In the genomic region with DNA sequence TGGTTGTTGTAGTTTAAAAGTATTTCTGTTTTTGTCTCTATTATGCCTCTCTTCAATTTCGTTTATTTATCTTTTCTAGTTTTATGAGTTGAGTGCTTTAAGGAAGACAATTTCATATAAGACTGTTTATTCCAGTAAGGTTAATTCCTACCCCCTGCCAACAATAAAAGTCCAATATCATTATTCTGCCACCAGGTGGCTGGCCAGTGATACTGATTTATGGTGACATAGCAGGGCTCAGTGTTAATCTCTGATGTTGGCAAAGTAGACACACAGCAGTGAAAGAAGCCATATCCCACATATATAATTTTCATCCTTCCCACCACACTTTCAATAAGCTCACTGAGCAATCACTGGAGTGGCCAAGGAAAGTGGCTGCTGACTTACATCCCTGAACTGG, we compare ENCODE assay signal across 9 cellular contexts.
DNase-seq lines count a peak whose midpoint lies in the region; ATAC-seq, FAIRE-seq and TF ChIP-seq lines count a peak whose summit lies in the region.
"Had no signal": no experiment of that assay in that cellular context is flagged by ENCODE, and none has a peak within 500 bp of the region (broad histone marks: within the 10 kb centered on the region; RNA-seq: fewer than 3 reads in every experiment).

No MANE protein-coding gene starts in this region.

- no peak overlapping the region for H3K4ac ChIP-seq in H1 (replicated peaks; ENCODE audit: insufficient read length, low read depth, low read length)

- H4K8ac ChIP-seq in H1 (ENCODE audit: extremely low read depth, insufficient read depth, low read length) = no peak overlapping the region

- H3K4me1 ChIP-seq in H1 (replicated peaks in 1 of 4; ENCODE audit: control insufficient read depth in 3 of 4, insufficient read depth in 4 of 4, low read length in 3 of 4) (no peaks in the 10 kb centered on the region), neural progenitor cell (no peaks in the 10 kb centered on the region)

- H3K79me1 ChIP-seq in H1 (ENCODE audit: low read depth, low read length) = no peaks in the 10 kb centered on the region

- no peak overlapping the region for H3K9ac ChIP-seq in H1 (replicated peaks in 1 of 4; ENCODE audit: extremely low read depth in 1 of 4, low read depth in 3 of 4, low read length in 3 of 4)
- H3K9ac ChIP-seq in neural progenitor cell = no peak overlapping the region

- H3K36me3 Mint-ChIP-seq in neural progenitor cell = peaks cover 2% of the 10 kb centered on the region
- H3K36me3 Mint-ChIP-seq in effector memory CD8-positive, alpha-beta T cell (ENCODE audit: insufficient read depth) = no peaks in the 10 kb centered on the region

- CTCF ChIA-PET in H1 (lab: Charles Lee; ENCODE audit: partially characterized antibody) = interaction anchor here (2.0 kb wide), 1 partner anchor 25 kb away, joined by 5 read pairs; no protein-coding TSS in a partner anchor

- H3K4me3 Mint-ChIP-seq in neural progenitor cell = no peak overlapping the region
- no peak overlapping the region for H3K4me3 Mint-ChIP-seq in effector memory CD8-positive, alpha-beta T cell

- H3K4me3 ChIP-seq in MG63 = no peak overlapping the region
- H3K4me3 ChIP-seq in H1 (ENCODE audit: extremely low read depth in 1 of 4, insufficient read depth in 2 of 4, low read depth in 3 of 4, low read length in 4 of 4) = no peak overlapping the region
- H3K4me3 ChIP-seq in neural progenitor cell = no peak overlapping the region

- H3K56ac ChIP-seq in H1 (replicated peaks; ENCODE audit: insufficient read length, low read depth, low read length) = no peak overlapping the region

- H3K14ac ChIP-seq in H1 (ENCODE audit: insufficient read length) = no peak overlapping the region

- no peak overlapping the region for H2BK15ac ChIP-seq in H1 (ENCODE audit: low read length)

- no peak overlapping the region for H2AK5ac ChIP-seq in H1 (ENCODE audit: low read depth, low read length)

- H3K23ac ChIP-seq in H1 (ENCODE audit: insufficient read length) = no peak overlapping the region

- H2BK20ac ChIP-seq in H1 (ENCODE audit: low read length) = no peak overlapping the region

- no peak for FAIRE-seq in H1 (lab: Jason Lieb, UNC)

- peaks cover 21% of the 10 kb centered on the region for H3K9me3 Mint-ChIP-seq in neural progenitor cell
- H3K9me3 Mint-ChIP-seq in effector memory CD8-positive, alpha-beta T cell = no peaks in the 10 kb centered on the region

- no peak overlapping the region for H3K27ac Mint-ChIP-seq in neural progenitor cell
- H3K27ac Mint-ChIP-seq in effector memory CD8-positive, alpha-beta T cell = no peak overlapping the region

- no peak overlapping the region for H2BK12ac ChIP-seq in H1 (ENCODE audit: low read depth, low read length)

- no peak for TF ChIP-seq EP300 in H1 (IDR thresholded peaks at IDR 0.05; ENCODE audit: borderline replicate concordance in 1 of 2, low read depth in 2 of 2, low read length in 2 of 2)

- H2AFZ ChIP-seq in H1 (ENCODE audit: low read length) (no peak overlapping the region), neural progenitor cell (replicated peaks) (no peak overlapping the region)

- H3K4me2 ChIP-seq in H1 (ENCODE audit: insufficient read depth in 1 of 2, low read depth in 2 of 2, low read length in 2 of 2) = no peak overlapping the region
- no peak overlapping the region for H3K4me2 ChIP-seq in neural progenitor cell

- no peak overlapping the region for H3K18ac ChIP-seq in H1 (ENCODE audit: extremely low read depth, low read length)

- no peaks in the 10 kb centered on the region for H3K4me1 Mint-ChIP-seq in neural progenitor cell
- no peaks in the 10 kb centered on the region for H3K4me1 Mint-ChIP-seq in effector memory CD8-positive, alpha-beta T cell (ENCODE audit: low read depth in 2 of 2)

- ATAC-seq in GM19397 (IDR thresholded peaks at IDR 0.05; ENCODE audit: unreplicated experiment) (no peak), GM21526 (IDR thresholded peaks at IDR 0.05; ENCODE audit: low FRiP score, unreplicated experiment) (no peak)
- ATAC-seq in effector memory CD8-positive, alpha-beta T cell (replicated peaks) = no peak

- POLR2A ChIA-PET in H1 (lab: Charles Lee; ENCODE audit: partially characterized antibody) = no interaction called here

- no peak overlapping the region for H4K91ac ChIP-seq in H1 (replicated peaks; ENCODE audit: insufficient read length, low read length)

- H4K20me1 ChIP-seq in H1 (replicated peaks in 1 of 2; ENCODE audit: control insufficient read depth in 1 of 2, insufficient read depth in 2 of 2, low read length in 2 of 2) (no peaks in the 10 kb centered on the region), neural progenitor cell (ENCODE audit: low read depth) (no peaks in the 10 kb centered on the region)

- TF ChIP-seq CTCF in H1 (IDR thresholded peaks at IDR 0.05; ENCODE audit: control extremely low read depth in 1 of 3, insufficient read depth in 1 of 3, low read depth in 1 of 3, low read length in 3 of 3) (peak in 1 of 3 experiments; percentile 22; a peak in 1 of 4 replicates), neural progenitor cell (IDR thresholded peaks at IDR 0.05) (peak; percentile 36)

- H4K5ac ChIP-seq in H1 (ENCODE audit: insufficient read length, low read depth, low read length) = no peak overlapping the region

- no peak overlapping the region for H2BK120ac ChIP-seq in H1 (replicated peaks; ENCODE audit: low read depth, low read length)

- no peaks in the 10 kb centered on the region for H3F3A ChIP-seq in neural progenitor cell (ENCODE audit: low read depth)

- peak; percentile 32 to 46 for TF ChIP-seq RAD21 in H1 (IDR thresholded peaks at IDR 0.05 in 1 of 2, conservative IDR thresholded peaks at IDR 0.05 in 1 of 2; ENCODE audit: low read depth in 2 of 2, low read length in 2 of 2)

- H3K27ac ChIP-seq in H1 (ENCODE audit: low read depth, low read length) = no peak overlapping the region
- H3K27ac ChIP-seq in neural progenitor cell = no peak overlapping the region

- peaks cover 2% of the 10 kb centered on the region for H3K27me3 Mint-ChIP-seq in neural progenitor cell (ENCODE audit: insufficient read depth, low read depth)
- H3K27me3 Mint-ChIP-seq in effector memory CD8-positive, alpha-beta T cell = no peaks in the 10 kb centered on the region

- no peak for TF ChIP-seq POLR2A in H1 (IDR thresholded peaks at IDR 0.05; ENCODE audit: control extremely low read depth in 1 of 2, low read depth in 2 of 2, low read length in 2 of 2)

- H3K36me3 ChIP-seq in MG63 = no peaks in the 10 kb centered on the region
- H3K36me3 ChIP-seq in H1 (ENCODE audit: control insufficient read depth in 2 of 4, insufficient read depth in 4 of 4, low read length in 3 of 4) = no peaks in the 10 kb centered on the region
- no peaks in the 10 kb centered on the region for H3K36me3 ChIP-seq in neural progenitor cell

- H3K23me2 ChIP-seq in H1 (ENCODE audit: low read depth, low read length) = no peaks in the 10 kb centered on the region

- WGBS in H1 (ENCODE audit: extremely low coverage in 1 of 2, insufficient coverage in 1 of 2, insufficient read length in 1 of 2, insufficient replicate concordance in 2 of 2, low coverage in 1 of 2, low lambda C conversion rate in 2 of 2, missing lambda C conversion rate in 1 of 2), 2 experiments = 81% methylated on average over 1 of the region's 1 CpG; no CpG with 5 or more reads in 1 of the 2 experiments

- H3K79me2 ChIP-seq in H1 (ENCODE audit: control insufficient read depth in 1 of 2, insufficient read depth in 2 of 2, low read length in 2 of 2) (no peaks in the 10 kb centered on the region), neural progenitor cell (ENCODE audit: low read depth) (no peaks in the 10 kb centered on the region)

- no peaks in the 10 kb centered on the region for H3K9me3 ChIP-seq in MG63
- peaks cover 0 to 2% of the 10 kb centered on the region in 2 experiments; a peak in 1 of 4 replicates for H3K9me3 ChIP-seq in H1 (ENCODE audit: insufficient read depth in 2 of 2, low read depth in 1 of 2, low read length in 1 of 2)
- no peaks in the 10 kb centered on the region for H3K9me3 ChIP-seq in neural progenitor cell (ENCODE audit: low read depth)

- no peaks in the 10 kb centered on the region for H3K27me3 ChIP-seq in MG63
- H3K27me3 ChIP-seq in H1 (replicated peaks in 1 of 4; ENCODE audit: control insufficient read depth in 3 of 4, extremely low read depth in 1 of 4, insufficient read depth in 3 of 4, low read length in 3 of 4) = no peaks in the 10 kb centered on the region
- H3K27me3 ChIP-seq in neural progenitor cell = no peaks in the 10 kb centered on the region

- DNase-seq in GM03348 (ENCODE audit: low spot score) = peak; percentile 14
- peak; percentile 2 for DNase-seq in MG63
- no peak for DNase-seq in H1 (ENCODE audit: low read depth in 1 of 2, low spot score in 2 of 2)
- DNase-seq in neural progenitor cell (ENCODE audit: low spot score) = no peak
- DNase-seq in dedifferentiated amniotic fluid mesenchymal stem cell (ENCODE audit: extremely low spot score) = no peak
- no peak for DNase-seq in effector memory CD8-positive, alpha-beta T cell
- DNase-seq: amniotic stem cell had no signal

- H2BK5ac ChIP-seq in H1 (ENCODE audit: low read depth, low read length) = no peak overlapping the region

TF ChIP-seq in H1, 55 proteins besides CTCF, POLR2A, EP300 and RAD21:
- no peak for TF ChIP-seq JUN (IDR thresholded peaks at IDR 0.05; ENCODE audit: low read depth, low read length)
- TF ChIP-seq EGR1 (IDR thresholded peaks at IDR 0.05; ENCODE audit: borderline replicate concordance, low read depth, low read length) = no peak
- no peak for TF ChIP-seq POLR2AphosphoS5 (IDR thresholded peaks at IDR 0.05; ENCODE audit: low read depth, low read length)

Comparison
In these comparisons a context has a peak if more than half of its experiments do, and no peak if none do; other contexts are left out.
1. DNase-seq: peak in GM03348 (single experiment) and MG63 (single experiment); none in H1 (0 of 2), neural progenitor cell (single experiment), dedifferentiated amniotic fluid mesenchymal stem cell (single experiment) and effector memory CD8-positive, alpha-beta T cell (0 of 3).